ENCODE assay signal across 8 cellular contexts in genomic region chr3:138371070-138371950, GRCh38. TPM values are rescaled to one million over a fixed set of nuclear protein-coding genes. Genes with fewer than 3 reads are reported as not detected.
DNase-seq lines count a peak whose midpoint lies in the region; ATAC-seq and TF ChIP-seq lines count a peak whose summit lies in the region.

No MANE protein-coding gene starts in this region.

- POLR2A ChIA-PET in activated CD4-positive, alpha-beta T cell treated with anti-CD3 and anti-CD28 coated beads for 36 hours (lab: Charles Lee) = no interaction called here

- TF ChIP-seq CTCF in sigmoid colon (IDR thresholded peaks at IDR 0.05) (no peak), osteocyte (IDR thresholded peaks at IDR 0.05) (no peak)

- H3K4me3 ChIP-seq in sigmoid colon = no peak overlapping the region

- H3K27me3 ChIP-seq in sigmoid colon = no peaks in the 10 kb centered on the region

- H3K4me1 ChIP-seq in sigmoid colon = peaks cover 0 to 33% (median 10%) of the 10 kb centered on the region in 4 donors

- 77 to 82% methylated on average over 9 of the region's 9 CpGs for WGBS in sigmoid colon, 2 donors

- TF ChIP-seq POLR2A in sigmoid colon (IDR thresholded peaks at IDR 0.05) = no peak

- ATAC-seq in activated CD4-positive, alpha-beta T cell treated with anti-CD3 and anti-CD28 coated beads for 36 hours = peak; percentile 80
- peak; percentile 100 for ATAC-seq in HG02678 (IDR thresholded peaks at IDR 0.05; ENCODE audit: unreplicated experiment)

- CTCF ChIA-PET in activated CD4-positive, alpha-beta T cell treated with anti-CD3 and anti-CD28 coated beads for 36 hours (lab: Charles Lee) = no interaction called here

- H3K4me3 Mint-ChIP-seq in activated CD4-positive, alpha-beta T cell treated with anti-CD3 and anti-CD28 coated beads for 36 hours = no peak overlapping the region
- H3K4me3 Mint-ChIP-seq in osteocyte (ENCODE audit: unreplicated experiment) = no peak overlapping the region

- peak; percentile 24 for DNase-seq in activated CD4-positive, alpha-beta T cell treated with anti-CD3 and anti-CD28 coated beads for 36 hours
- no peak for DNase-seq in activated CD4-positive, alpha-beta T cell treated with anti-CD3 and anti-CD28 coated beads, Interleukin-2, amount 50 U/mL, for 48 hours
- DNase-seq in NAMALWA (ENCODE audit: low spot score) = peak; percentile 84
- DNase-seq in sigmoid colon = peak; percentile 3
- no peak for DNase-seq in osteocyte (ENCODE audit: extremely low spot score, unreplicated experiment)
- DNase-seq in NCI-H2227 treated with DMSO at 0.1 percent for 48 hours (lab: John Stamatoyannopoulos, UW) = no peak
- DNase-seq in anterior cingulate cortex (lab: John Stamatoyannopoulos, UW) = no peak

- H3K36me3 ChIP-seq in sigmoid colon = peaks cover 0 to 13% (median 2%) of the 10 kb centered on the region in 4 donors

- H3K27me3 Mint-ChIP-seq in activated CD4-positive, alpha-beta T cell treated with anti-CD3 and anti-CD28 coated beads for 36 hours = peaks cover 12% of the 10 kb centered on the region
- no peaks in the 10 kb centered on the region for H3K27me3 Mint-ChIP-seq in osteocyte (ENCODE audit: unreplicated experiment)

- H3K36me3 Mint-ChIP-seq in activated CD4-positive, alpha-beta T cell treated with anti-CD3 and anti-CD28 coated beads for 36 hours (ENCODE audit: low read depth) = no peaks in the 10 kb centered on the region
- H3K36me3 Mint-ChIP-seq in osteocyte (ENCODE audit: unreplicated experiment) = peaks cover 20% of the 10 kb centered on the region

- TF ChIP-seq EP300 in sigmoid colon (IDR thresholded peaks at IDR 0.05) = no peak

- peaks cover 7% of the 10 kb centered on the region for H3K4me1 Mint-ChIP-seq in activated CD4-positive, alpha-beta T cell treated with anti-CD3 and anti-CD28 coated beads for 36 hours
- H3K4me1 Mint-ChIP-seq in osteocyte (ENCODE audit: unreplicated experiment) = peaks cover 12% of the 10 kb centered on the region

- H3K9me3 Mint-ChIP-seq in activated CD4-positive, alpha-beta T cell treated with anti-CD3 and anti-CD28 coated beads for 36 hours (ENCODE audit: low read depth) = no peaks in the 10 kb centered on the region
- H3K9me3 Mint-ChIP-seq in osteocyte (ENCODE audit: unreplicated experiment) = no peaks in the 10 kb centered on the region

- no peak overlapping the region for H3K27ac ChIP-seq in sigmoid colon

- no peaks in the 10 kb centered on the region for H3K9me3 ChIP-seq in sigmoid colon

- intact Hi-C loops in activated CD4-positive, alpha-beta T cell treated with anti-CD3 and anti-CD28 coated beads for 36 hours (cut with DNase I, micrococcal nuclease) = no loop called here
- intact Hi-C loops in sigmoid colon (cut with DNase I) = no loop called here

- no peak overlapping the region for H3K27ac Mint-ChIP-seq in activated CD4-positive, alpha-beta T cell treated with anti-CD3 and anti-CD28 coated beads for 36 hours
- H3K27ac Mint-ChIP-seq in osteocyte (ENCODE audit: unreplicated experiment) = no peak overlapping the region

RNA-seq across cellular contexts. Expression of gene MRAS, which starts 22.9 kb away (rescaled TPM):
- under 1 TPM; 0.16 TPM for total RNA-seq in activated CD4-positive, alpha-beta T cell treated with anti-CD3 and anti-CD28 coated beads for 36 hours
- total RNA-seq in sigmoid colon (10 to 100 TPM; 24.4 to 36.8 (median 30.0) TPM), osteocyte (25.5 and 29.7 TPM in 2 replicates)
- polyA plus RNA-seq in sigmoid colon = 10 to 100 TPM in 1 of 3 donors, 1 to 10 TPM in 2; 3.5 to 14.8 (median 7.2) TPM

RNA-seq across cellular contexts. Expression of gene NME9, which starts 41.7 kb away (rescaled TPM):
- total RNA-seq in activated CD4-positive, alpha-beta T cell treated with anti-CD3 and anti-CD28 coated beads for 36 hours = under 1 TPM; 0.46 to 0.65 TPM
- total RNA-seq in sigmoid colon = not detected
- under 1 TPM in 1 of 3 donors, not detected in 2; 0.23 TPM for polyA plus RNA-seq in sigmoid colon
- not detected in 2 replicates for total RNA-seq in osteocyte

Comparison
In these comparisons a context has a peak if more than half of its experiments do, and no peak if none do; other contexts are left out.
1. DNase-seq: peak in activated CD4-positive, alpha-beta T cell treated with anti-CD3 and anti-CD28 coated beads for 36 hours (single experiment), NAMALWA (single experiment) and sigmoid colon (single experiment); none in activated CD4-positive, alpha-beta T cell treated with anti-CD3 and anti-CD28 coated beads, Interleukin-2, amount 50 U/mL, for 48 hours (0 of 2), osteocyte (single experiment), NCI-H2227 treated with DMSO at 0.1 percent for 48 hours (single experiment) and anterior cingulate cortex (0 of 58).
2. RNA of gene MRAS, which starts 22.9 kb away (total RNA-seq): 24.4 to 36.8 TPM in sigmoid colon and 25.5 to 29.7 TPM in osteocyte; 0.16 TPM in activated CD4-positive, alpha-beta T cell treated with anti-CD3 and anti-CD28 coated beads for 36 hours; every median in the first group is over 10 times any median in the second.